In the genomic region with DNA sequence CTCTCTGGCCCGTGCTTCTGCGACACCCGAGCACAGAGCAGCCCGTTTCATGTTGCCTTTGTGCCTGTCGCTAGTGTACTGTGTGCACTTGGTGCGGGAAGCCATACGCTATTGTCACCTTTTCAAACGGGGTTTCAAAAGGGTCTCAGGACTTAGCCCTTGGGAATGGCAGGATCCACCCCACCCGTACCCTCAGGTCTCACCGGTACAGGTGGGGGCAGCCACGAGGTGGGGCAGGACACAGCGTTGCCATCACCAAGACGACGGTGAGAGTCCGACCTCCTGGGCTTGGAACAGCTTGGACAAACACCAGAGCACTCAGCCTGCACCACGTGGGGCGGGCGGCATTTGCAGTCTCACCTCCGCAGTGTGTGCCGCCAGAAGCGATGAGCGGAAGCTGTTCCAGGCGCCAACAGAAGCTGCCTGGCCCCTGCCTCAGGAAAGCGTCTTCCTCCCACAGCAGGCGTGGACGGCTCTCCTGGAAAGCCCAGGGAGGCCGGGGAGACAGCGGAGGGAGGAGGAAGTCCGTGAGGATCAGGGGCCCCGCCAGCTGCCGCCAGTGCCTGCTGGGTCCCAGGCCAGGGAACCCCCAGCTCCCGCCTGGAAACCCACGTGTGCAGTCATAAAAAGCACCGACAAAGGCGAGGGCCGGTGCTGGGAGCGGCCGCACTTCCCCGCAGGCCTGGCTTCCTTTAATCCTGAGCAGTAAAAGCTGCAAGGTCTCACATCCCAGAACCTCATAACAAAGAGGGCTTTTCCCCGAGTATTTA, we compare ENCODE assay signal across 16 cellular contexts.
DNase-seq lines count a peak whose midpoint lies in the region; ATAC-seq and TF ChIP-seq lines count a peak whose summit lies in the region.
"Had no signal": no experiment of that assay in that cellular context is flagged by ENCODE, and none has a peak within 500 bp of the region (broad histone marks: within the 10 kb centered on the region; RNA-seq: fewer than 3 reads in every experiment).

No MANE protein-coding gene starts in this region.

- no peaks in the 10 kb centered on the region for H3K36me3 Mint-ChIP-seq in neural crest cell (ENCODE audit: low read depth)
- H3K36me3 Mint-ChIP-seq in activated T-cell treated with anti-CD3 and anti-CD28 coated beads, Interleukin-2, amount 50 U/mL, for 24 hours (ENCODE audit: low read depth): no peaks in the 10 kb centered on the region

- H3K9me3 Mint-ChIP-seq in neural crest cell: no peaks in the 10 kb centered on the region
- peaks cover 1% of the 10 kb centered on the region for H3K9me3 Mint-ChIP-seq in activated T-cell treated with anti-CD3 and anti-CD28 coated beads, Interleukin-2, amount 50 U/mL, for 24 hours
- H3K9me3 Mint-ChIP-seq: dendritic cell treated with granulocyte-macrophage colony-stimulating factor and Interleukin-4, amounts not matched to agents 40 ng/mL and 50 ng/mL, for 4 days had no signal

- peak overlapping the region; percentile 62 for H3K27ac Mint-ChIP-seq in neural crest cell (ENCODE audit: unreplicated experiment)
- H3K27ac Mint-ChIP-seq in activated T-cell treated with anti-CD3 and anti-CD28 coated beads, Interleukin-2, amount 50 U/mL, for 24 hours: no peak overlapping the region
- H3K27ac Mint-ChIP-seq: dendritic cell treated with granulocyte-macrophage colony-stimulating factor and Interleukin-4, amounts not matched to agents 40 ng/mL and 50 ng/mL, for 4 days had no signal

- H3K4me1 ChIP-seq in heart left ventricle (peaks cover 4 to 50% (median 21%) of the 10 kb centered on the region in 12 donors), tibial nerve (peaks cover 0 to 78% (median 16%) of the 10 kb centered on the region in 4 donors)
- H3K4me1 ChIP-seq: adrenal gland had no signal

- H3K27me3 Mint-ChIP-seq in neural crest cell (ENCODE audit: low read depth): no peaks in the 10 kb centered on the region
- peaks cover 15% of the 10 kb centered on the region for H3K27me3 Mint-ChIP-seq in activated T-cell treated with anti-CD3 and anti-CD28 coated beads, Interleukin-2, amount 50 U/mL, for 24 hours

- no peaks in the 10 kb centered on the region for H3K9me3 ChIP-seq in heart left ventricle
- H3K9me3 ChIP-seq in tibial nerve: no peaks in the 10 kb centered on the region
- H3K9me3 ChIP-seq: adrenal gland, vagina had no signal

- peak; percentile 80 for DNase-seq in DMS153 treated with DMSO at 0.1 percent for 48 hours (lab: John Stamatoyannopoulos, UW; ENCODE audit: unreplicated experiment)
- peak; percentile 81 for DNase-seq in NCI-H2196 treated with DMSO at 0.1 percent for 48 hours (lab: John Stamatoyannopoulos, UW; ENCODE audit: unreplicated experiment)
- DNase-seq in heart left ventricle: peak in 4 of 5 donors; percentile 54 to 76 (median 67)
- DNase-seq in neural crest cell (ENCODE audit: low read depth, low spot score): no peak
- no peak for DNase-seq in activated T-cell treated with anti-CD3 and anti-CD28 coated beads, Interleukin-2, amount 50 U/mL, for 24 hours
- no peak for DNase-seq in superior temporal gyrus (ENCODE audit: extremely low spot score)
- no peak for DNase-seq in tibial nerve (ENCODE audit: low spot score in 2 of 2)
- DNase-seq: activated T-cell treated with anti-CD3 and anti-CD28 coated beads, Interleukin-2, amount 50 U/mL, for 48 hours; midbrain; NCI-H2081 treated with DMSO at 0.1 percent for 48 hours; stimulated activated CD4-positive, alpha-beta T cell treated with anti-CD3 and anti-CD28 coated beads, Interleukin-2, amount 100 ng/mL, for 24 hours; SW 1271 had no signal

- peak in 1 of 2 donors; percentile 8 for TF ChIP-seq EP300 in tibial nerve (IDR thresholded peaks at IDR 0.05)

- intact Hi-C loops in heart left ventricle (cut with DNase I): loop anchor here in 2 of 10 donors (5.0 kb wide), 2 partner anchors 89 to 99 kb away; no protein-coding TSS in a partner anchor

- no peak for TF ChIP-seq CTCF in heart left ventricle (IDR thresholded peaks at IDR 0.05)
- TF ChIP-seq CTCF in neural crest cell (conservative IDR thresholded peaks at IDR 0.05): no peak
- no peak for TF ChIP-seq CTCF in tibial nerve (IDR thresholded peaks at IDR 0.05)

- no peaks in the 10 kb centered on the region for H3K36me3 ChIP-seq in heart left ventricle
- no peaks in the 10 kb centered on the region for H3K36me3 ChIP-seq in tibial nerve
- H3K36me3 ChIP-seq: adrenal gland, vagina had no signal

- no peak for TF ChIP-seq POLR2A in heart left ventricle (IDR thresholded peaks at IDR 0.05)
- TF ChIP-seq POLR2A in tibial nerve (IDR thresholded peaks at IDR 0.05): no peak

- peak overlapping the region; percentile 76 for H3K4me3 Mint-ChIP-seq in neural crest cell
- no peak overlapping the region for H3K4me3 Mint-ChIP-seq in activated T-cell treated with anti-CD3 and anti-CD28 coated beads, Interleukin-2, amount 50 U/mL, for 24 hours
- H3K4me3 Mint-ChIP-seq: dendritic cell treated with granulocyte-macrophage colony-stimulating factor and Interleukin-4, amounts not matched to agents 40 ng/mL and 50 ng/mL, for 4 days had no signal

- 26 to 48% (median 32%) methylated on average over 28 to 40 of the region's 40 CpGs for WGBS in heart left ventricle, 4 donors
- 35 to 48% methylated on average over 21 to 33 of the region's 40 CpGs for WGBS in tibial nerve, 2 donors

- H3K27ac ChIP-seq in heart left ventricle (peak overlapping the region in 10 of 12 donors; percentile 7 to 72 (median 52)), tibial nerve (peak overlapping the region in 1 of 4 donors; percentile 61)
- H3K27ac ChIP-seq: adrenal gland, vagina had no signal

- peaks cover 0 to 8% (median 0%) of the 10 kb centered on the region in 9 donors for H3K27me3 ChIP-seq in heart left ventricle
- H3K27me3 ChIP-seq in tibial nerve: peaks cover 0 to 22% of the 10 kb centered on the region in 2 donors
- H3K27me3 ChIP-seq: vagina had no signal

- H3K4me3 ChIP-seq in heart left ventricle (no peak overlapping the region), tibial nerve (no peak overlapping the region)
- H3K4me3 ChIP-seq: adrenal gland, vagina had no signal

- H3K4me1 Mint-ChIP-seq in neural crest cell: peaks cover 52% of the 10 kb centered on the region
- H3K4me1 Mint-ChIP-seq in activated T-cell treated with anti-CD3 and anti-CD28 coated beads, Interleukin-2, amount 50 U/mL, for 24 hours (ENCODE audit: low read depth): peaks cover 4% of the 10 kb centered on the region

- peak; percentile 54 to 79 (median 60) for ATAC-seq in heart left ventricle
- ATAC-seq in HG02798 (IDR thresholded peaks at IDR 0.05; ENCODE audit: poor library complexity, unreplicated experiment): no peak

Comparison
In these comparisons a context has a peak if more than half of its experiments do, and no peak if none do; other contexts are left out.
1. DNase-seq: peak in DMS153 treated with DMSO at 0.1 percent for 48 hours (single experiment), NCI-H2196 treated with DMSO at 0.1 percent for 48 hours (single experiment) and heart left ventricle (4 of 5); none in neural crest cell (single experiment), activated T-cell treated with anti-CD3 and anti-CD28 coated beads, Interleukin-2, amount 50 U/mL, for 24 hours (single experiment), superior temporal gyrus (single experiment) and tibial nerve (0 of 2).